In genomic region chr6:135030056-135030473, GRCh38 we compare ENCODE assay signal across 8 cellular contexts. TPM values are rescaled to one million over a fixed set of nuclear protein-coding genes. Genes with fewer than 3 reads are reported as not detected.
DNase-seq lines count a peak whose midpoint lies in the region; ATAC-seq and TF ChIP-seq lines count a peak whose summit lies in the region.

No MANE protein-coding gene starts in this region.

- no peak for TF ChIP-seq EP300 in sigmoid colon (IDR thresholded peaks at IDR 0.05)

- H3K36me3 ChIP-seq in sigmoid colon, result peaks cover 0 to 11% (median 1%) of the 10 kb centered on the region in 4 donors

- no peaks in the 10 kb centered on the region for H3K9me3 ChIP-seq in sigmoid colon

- intact Hi-C loops in sigmoid colon (cut with DNase I), result no loop called here

- no peak for TF ChIP-seq POLR2A in sigmoid colon (IDR thresholded peaks at IDR 0.05)

- 70 to 76% methylated on average over 3 of the region's 3 CpGs for WGBS in sigmoid colon, 2 donors

- no peaks in the 10 kb centered on the region for H3K27me3 ChIP-seq in sigmoid colon

- DNase-seq in sigmoid colon (no peak), SIG-M5 (lab: John Stamatoyannopoulos, UW) (no peak), HUDEP-2 (lab: John Stamatoyannopoulos, UW; ENCODE audit: unreplicated experiment in 76 of 76) (no peak), HuH-7.5 (ENCODE audit: low spot score) (no peak)

- H3K4me3 ChIP-seq in sigmoid colon, result no peak overlapping the region

- no peaks in the 10 kb centered on the region for H3K4me1 ChIP-seq in sigmoid colon

- ATAC-seq in GM18511 (IDR thresholded peaks at IDR 0.05; ENCODE audit: unreplicated experiment) (peak; percentile 99), GM21360 (IDR thresholded peaks at IDR 0.05; ENCODE audit: unreplicated experiment) (peak; percentile 96), HG03103 (IDR thresholded peaks at IDR 0.05; ENCODE audit: low read depth, unreplicated experiment) (peak; percentile 96)

- TF ChIP-seq CTCF in sigmoid colon (IDR thresholded peaks at IDR 0.05), result no peak

- peak overlapping the region; percentile 7 for H3K27ac ChIP-seq in angular gyrus (ENCODE audit: low read depth, low read length)
- H3K27ac ChIP-seq in sigmoid colon, result no peak overlapping the region

RNA-seq across cellular contexts. Expression of gene HBS1L, which starts 24.6 kb away (rescaled TPM):
- total RNA-seq in sigmoid colon, result 10 to 100 TPM; 37.1 to 61.9 (median 53.3) TPM
- polyA plus RNA-seq in sigmoid colon, result 10 to 100 TPM; 14.4 to 35.8 (median 33.5) TPM
